ENCODE assay signal across 10 cellular contexts in the genomic region with DNA sequence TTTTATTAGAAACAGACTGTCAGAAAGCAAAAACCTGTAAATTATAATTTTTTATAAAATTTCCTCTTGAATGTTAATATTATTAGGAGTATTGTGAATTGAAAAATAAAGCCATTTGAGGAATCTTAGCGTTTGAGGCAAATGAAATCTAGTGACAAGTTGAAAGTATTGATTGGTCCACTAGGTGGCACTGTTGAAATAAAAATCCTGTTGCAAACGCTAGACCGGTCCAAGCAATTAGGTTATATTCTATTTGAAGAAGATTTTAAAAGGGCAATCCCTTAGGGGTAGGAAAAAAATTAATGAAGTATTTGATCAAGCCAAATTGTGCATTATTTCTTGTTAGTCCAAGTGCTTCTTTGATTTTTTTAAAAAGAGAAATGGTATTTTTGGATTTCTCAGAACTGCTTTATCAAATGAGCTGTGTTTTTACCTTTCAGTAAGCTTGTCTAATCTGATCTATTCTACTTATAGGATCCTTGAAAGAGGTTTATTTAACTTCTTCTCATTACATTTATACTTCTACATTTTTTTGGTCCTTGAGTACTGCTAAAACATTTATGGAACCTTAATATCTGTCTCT. TPM values are rescaled to one million over a fixed set of nuclear protein-coding genes. Genes with fewer than 3 reads are reported as not detected.
DNase-seq lines count a peak whose midpoint lies in the region; ATAC-seq and TF ChIP-seq lines count a peak whose summit lies in the region.
"Had no signal": no experiment of that assay in that cellular context is flagged by ENCODE, and none has a peak within 500 bp of the region (broad histone marks: within the 10 kb centered on the region; RNA-seq: fewer than 3 reads in every experiment).

No MANE protein-coding gene starts in this region.

- H3K27me3 Mint-ChIP-seq in nephron progenitor cell (ENCODE audit: low read depth, poor library complexity) = no peaks in the 10 kb centered on the region
- H3K27me3 Mint-ChIP-seq: central memory CD8-positive, alpha-beta T cell had no signal

- no peak overlapping the region for H3K4me3 Mint-ChIP-seq in nephron progenitor cell
- H3K4me3 Mint-ChIP-seq: central memory CD8-positive, alpha-beta T cell had no signal

- H3K27ac ChIP-seq in esophagus muscularis mucosa (replicated peaks in 1 of 4) = no peak overlapping the region
- H3K27ac ChIP-seq: BLaER1 had no signal

- no peak for TF ChIP-seq EP300 in esophagus muscularis mucosa (IDR thresholded peaks at IDR 0.05)

- TF ChIP-seq POLR2A in esophagus muscularis mucosa (IDR thresholded peaks at IDR 0.05; ENCODE audit: low read depth) = no peak

- H3K4me3 ChIP-seq in esophagus muscularis mucosa = no peak overlapping the region
- H3K4me3 ChIP-seq: BLaER1 had no signal

- H3K36me3 Mint-ChIP-seq in nephron progenitor cell (ENCODE audit: low read depth) = no peaks in the 10 kb centered on the region

- no peak for ATAC-seq in activated CD4-positive, CD25-positive, alpha-beta regulatory T cell treated with anti-CD3 and anti-CD28 coated beads, Interleukin-2, amount 50 U/mL, for 24 hours
- ATAC-seq in GM21526 (IDR thresholded peaks at IDR 0.05; ENCODE audit: low FRiP score, unreplicated experiment) (peak; percentile 69), GM19324 (IDR thresholded peaks at IDR 0.05; ENCODE audit: low FRiP score, unreplicated experiment) (no peak)

- peaks cover 0 to 3% (median 0%) of the 10 kb centered on the region in 4 donors for H3K4me1 ChIP-seq in esophagus muscularis mucosa
- H3K4me1 ChIP-seq: BLaER1 had no signal

- peaks cover 3 to 12% (median 6%) of the 10 kb centered on the region in 4 donors for H3K36me3 ChIP-seq in esophagus muscularis mucosa

- WGBS in esophagus muscularis mucosa = 4% methylated on average over 3 of the region's 3 CpGs

- TF ChIP-seq CTCF in esophagus muscularis mucosa (IDR thresholded peaks at IDR 0.05) (peak; percentile 59 to 71 (median 69)), nephron progenitor cell (IDR thresholded peaks at IDR 0.05) (peak; percentile 76)

- no peaks in the 10 kb centered on the region for H3K9me3 ChIP-seq in esophagus muscularis mucosa
- H3K9me3 ChIP-seq: BLaER1 had no signal

- intact Hi-C loops in esophagus muscularis mucosa (cut with DNase I) = no loop called here

- no peaks in the 10 kb centered on the region for H3K4me1 Mint-ChIP-seq in nephron progenitor cell
- H3K4me1 Mint-ChIP-seq: central memory CD8-positive, alpha-beta T cell had no signal

- no peaks in the 10 kb centered on the region for H3K27me3 ChIP-seq in esophagus muscularis mucosa
- H3K27me3 ChIP-seq: BLaER1 had no signal

- peak; percentile 2 for DNase-seq in activated CD4-positive, CD25-positive, alpha-beta regulatory T cell treated with anti-CD3 and anti-CD28 coated beads, Interleukin-2, amount 50 U/mL, for 16 hours (ENCODE audit: low read depth, low spot score)
- peak; percentile 53 for DNase-seq in NCI-H1092 treated with DMSO at 0.1 percent for 48 hours (lab: John Stamatoyannopoulos, UW)
- DNase-seq in SIG-M5 treated with dmso at 0.1 percent for 504 hours (lab: John Stamatoyannopoulos, UW; ENCODE audit: unreplicated experiment) = peak; percentile 58
- DNase-seq in esophagus muscularis mucosa (ENCODE audit: extremely low spot score) = no peak
- peak; percentile 22 for DNase-seq in nephron progenitor cell

- H3K9me3 Mint-ChIP-seq in nephron progenitor cell = no peaks in the 10 kb centered on the region
- H3K9me3 Mint-ChIP-seq: central memory CD8-positive, alpha-beta T cell had no signal

- no peak overlapping the region for H3K27ac Mint-ChIP-seq in nephron progenitor cell

RNA-seq across cellular contexts. Expression of a gene that starts 57.7 kb away (rescaled TPM):
- total RNA-seq in esophagus muscularis mucosa = 10 to 100 TPM in 1 of 4 donors, 1 to 10 TPM in 3; 5.0 to 12.5 (median 8.3) TPM
